In the genomic region with DNA sequence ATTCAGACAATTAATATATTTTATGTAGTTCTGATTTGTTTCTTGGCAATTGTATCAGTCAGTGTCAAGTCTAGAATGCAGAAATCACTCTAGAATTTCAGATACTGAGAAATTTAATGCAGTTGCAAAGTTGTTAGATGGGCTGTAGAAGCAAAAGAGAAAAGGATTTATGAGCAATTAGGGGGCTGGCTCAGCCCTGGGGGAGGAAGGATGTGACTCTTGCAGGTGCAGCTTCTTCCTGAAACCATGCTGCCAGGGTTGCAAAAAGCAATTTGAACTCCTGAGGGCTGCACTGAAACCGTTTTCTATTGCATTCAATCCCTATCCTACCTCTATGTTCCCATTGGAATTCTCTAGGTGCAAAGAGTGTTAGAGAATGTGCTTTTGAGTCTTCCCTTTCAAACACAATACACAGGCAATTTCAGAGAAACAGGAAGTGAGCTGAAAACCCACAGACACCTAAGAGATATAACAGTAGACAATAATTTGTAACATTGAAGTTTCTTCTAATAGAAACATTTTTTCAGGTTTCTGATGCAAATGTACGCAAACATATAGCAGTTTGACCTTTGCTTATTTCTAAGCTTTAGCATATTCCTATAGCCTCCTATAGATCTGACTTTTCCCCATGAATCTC, we compare ENCODE assay signal across 14 cellular contexts.
"Had no signal": no experiment of that assay in that cellular context is flagged by ENCODE, and none has a peak within 500 bp of the region (broad histone marks: within the 10 kb centered on the region; RNA-seq: fewer than 3 reads in every experiment).

No MANE protein-coding gene starts in this region.

- H3K27ac ChIP-seq: colonic mucosa, esophagus squamous epithelium, left lung, psoas muscle, right lobe of liver, tibial artery, vagina, WERI-Rb-1 had no signal

- H3K36me3 ChIP-seq: colonic mucosa, esophagus squamous epithelium, left lung, right lobe of liver, tibial artery, vagina, WERI-Rb-1 had no signal

- ATAC-seq: activated T-helper 17 cell treated with anti-CD3 and anti-CD28 coated beads, Interleukin-2, amount 50 U/mL, for 72 hours; left lung; psoas muscle; right lobe of liver; stimulated activated memory B cell treated with anti-CD40 and anti-IgM and Interleukin-4, amounts not matched to agents 10 μg/mL and 1 μg/mL and 100 μg/mL, for 72 hours had no signal

- H3K9me3 ChIP-seq: colonic mucosa, left lung, psoas muscle, right lobe of liver, tibial artery, vagina had no signal

- DNase-seq: activated CD4-positive, alpha-beta T cell treated with anti-CD3 and anti-CD28 coated beads for 48 hours; activated naive CD4-positive, alpha-beta T cell treated with anti-CD3 and anti-CD28 coated beads, Interleukin-2, amount 10 ng/mL, durations not matched to agents 7 days and 5 days; colonic mucosa; esophagus squamous epithelium; foreskin fibroblast; head of caudate nucleus; left lung; psoas muscle; right lobe of liver; tibial artery; WERI-Rb-1 had no signal
